ENCODE assay signal across 26 cellular contexts in the genomic region with DNA sequence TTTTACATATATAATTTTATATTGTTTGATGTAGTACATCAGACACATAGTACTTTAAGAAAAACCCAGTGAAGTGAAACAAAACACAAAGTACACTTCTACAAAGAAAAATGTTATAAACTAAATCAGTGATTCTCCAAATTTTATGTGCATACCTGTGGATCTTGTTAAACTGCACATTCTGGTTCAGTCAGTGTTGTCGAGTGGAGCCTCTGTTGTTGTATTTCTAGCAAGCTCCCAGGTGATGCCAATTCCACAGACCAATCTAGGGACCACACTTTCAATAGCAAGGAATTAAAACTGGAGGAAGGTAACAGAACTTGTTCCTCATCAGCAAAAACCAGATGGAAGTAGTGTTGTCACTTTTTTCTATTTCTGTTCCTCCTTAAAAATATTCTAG.
"Had no signal": no experiment of that assay in that cellular context is flagged by ENCODE, and none has a peak within 500 bp of the region (broad histone marks: within the 10 kb centered on the region; RNA-seq: fewer than 3 reads in every experiment).

No MANE protein-coding gene starts in this region.

- H3K4me3 Mint-ChIP-seq: mesothelial cell of epicardium; naive B cell; natural killer cell; nephron progenitor cell; neural progenitor cell; stimulated activated effector memory CD8-positive, alpha-beta T cell treated with anti-CD3 and anti-CD28 coated beads, Interleukin-12 subunit alpha, Interleukin-12 subunit beta, amount 100 ng/mL, for 72 hours; stimulated activated naive CD8-positive, alpha-beta T cell treated with anti-CD3 and anti-CD28 coated beads, Interleukin-15, Interleukin-2, amounts not matched to agents 100 ng/mL and 50 ng/mL, for 24 hours had no signal

- H3K27me3 Mint-ChIP-seq: progenitor cell of endocrine pancreas had no signal

- H2AFZ ChIP-seq: neural progenitor cell had no signal

- H3K27ac Mint-ChIP-seq: mesothelial cell of epicardium; naive B cell; natural killer cell; nephron progenitor cell; neural progenitor cell; progenitor cell of endocrine pancreas; stimulated activated effector memory CD8-positive, alpha-beta T cell treated with anti-CD3 and anti-CD28 coated beads, Interleukin-12 subunit alpha, Interleukin-12 subunit beta, amount 100 ng/mL, for 72 hours; stimulated activated naive CD8-positive, alpha-beta T cell treated with anti-CD3 and anti-CD28 coated beads, Interleukin-15, Interleukin-2, amounts not matched to agents 100 ng/mL and 50 ng/mL, for 24 hours had no signal

- H3K9ac ChIP-seq: neural progenitor cell had no signal

- H3K4me1 ChIP-seq: left lung, spleen, upper lobe of left lung, vagina had no signal

- ATAC-seq: left colon; left lung; natural killer cell; right cardiac atrium; sciatic nerve; stimulated activated effector memory CD8-positive, alpha-beta T cell treated with anti-CD3 and anti-CD28 coated beads, Interleukin-12 subunit alpha, Interleukin-12 subunit beta, amount 100 ng/mL, for 72 hours had no signal

- H3K36me3 ChIP-seq: left lung, neural progenitor cell, neutrophil, spleen, suprapubic skin, thoracic aorta, tibial nerve, upper lobe of left lung, vagina had no signal

- H3K9me3 Mint-ChIP-seq: mesothelial cell of epicardium; naive B cell; natural killer cell; stimulated activated effector memory CD8-positive, alpha-beta T cell treated with anti-CD3 and anti-CD28 coated beads, Interleukin-12 subunit alpha, Interleukin-12 subunit beta, amount 100 ng/mL, for 72 hours; stimulated activated naive CD8-positive, alpha-beta T cell treated with anti-CD3 and anti-CD28 coated beads, Interleukin-15, Interleukin-2, amounts not matched to agents 100 ng/mL and 50 ng/mL, for 24 hours had no signal

- H3K4me1 Mint-ChIP-seq: naive B cell; natural killer cell; stimulated activated effector memory CD8-positive, alpha-beta T cell treated with anti-CD3 and anti-CD28 coated beads, Interleukin-12 subunit alpha, Interleukin-12 subunit beta, amount 100 ng/mL, for 72 hours had no signal

- H3K27me3 ChIP-seq: left lung, neural progenitor cell, neutrophil, spleen, suprapubic skin, tibial nerve, upper lobe of left lung, vagina had no signal

- H3K36me3 Mint-ChIP-seq: mesothelial cell of epicardium; naive B cell; natural killer cell; stimulated activated effector memory CD8-positive, alpha-beta T cell treated with anti-CD3 and anti-CD28 coated beads, Interleukin-12 subunit alpha, Interleukin-12 subunit beta, amount 100 ng/mL, for 72 hours had no signal

- H3K9me3 ChIP-seq: left lung, neutrophil, spleen, suprapubic skin, thoracic aorta, tibial nerve, upper lobe of left lung, vagina had no signal

- H3K4me3 ChIP-seq: left lung, lung, neural progenitor cell, skin epidermis, spleen, suprapubic skin, thoracic aorta, tibial nerve, upper lobe of left lung, vagina had no signal

- H3K27ac ChIP-seq: left lung, neural progenitor cell, neutrophil, skin epidermis, spleen, suprapubic skin, thoracic aorta, upper lobe of left lung, vagina had no signal

- DNase-seq: hippocampal formation; kidney; left colon; left lung; naive B cell; natural killer cell; nephron progenitor cell; occipital lobe; right cardiac atrium; spleen; stimulated activated CD4-positive, alpha-beta T cell treated with anti-CD3 and anti-CD28 coated beads, Interleukin-4, amount 100 ng/mL, for 24 hours; stimulated activated naive CD4-positive, alpha-beta T cell; upper lobe of left lung had no signal
